ENCODE assay signal across 1 cellular context in the genomic region with DNA sequence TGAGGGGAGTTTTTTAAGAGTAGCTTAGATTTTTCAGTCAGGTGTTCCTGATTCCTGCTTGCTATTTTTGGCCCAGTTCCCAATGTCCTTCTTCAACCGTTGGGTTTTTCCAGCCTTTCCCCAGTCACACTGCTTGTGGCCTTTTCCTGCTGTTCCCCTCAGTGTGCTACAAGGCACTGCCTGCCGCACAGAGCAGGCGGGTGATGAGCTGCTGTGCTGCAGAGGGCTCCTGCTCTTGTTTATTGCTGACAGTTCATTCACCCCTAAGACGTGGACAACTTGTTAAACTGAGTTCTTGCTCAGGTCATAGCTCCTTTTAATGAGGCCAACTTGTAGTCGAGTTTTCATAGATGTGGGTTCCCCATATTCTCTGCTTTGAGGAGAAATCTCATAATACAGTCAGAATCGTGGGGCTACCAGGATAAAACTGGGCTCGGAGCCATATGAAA.
TF ChIP-seq lines count a peak whose summit lies in the region.

No MANE protein-coding gene starts in this region.

TF ChIP-seq in H1, 55 proteins besides CTCF, POLR2A, EP300 and RAD21:
- TF ChIP-seq CTBP2 (IDR thresholded peaks at IDR 0.05; ENCODE audit: borderline replicate concordance, insufficient read depth, insufficient read length, low read length) (no peak), CBX8 (IDR thresholded peaks at IDR 0.05; ENCODE audit: borderline replicate concordance, low read depth, low read length) (no peak), RFX5 (IDR thresholded peaks at IDR 0.05; ENCODE audit: borderline replicate concordance, low read depth, low read length) (no peak), KDM5A (IDR thresholded peaks at IDR 0.05; ENCODE audit: low read length) (no peak), SIX5 (IDR thresholded peaks at IDR 0.05; ENCODE audit: low read depth, low read length) (no peak), TBP (IDR thresholded peaks at IDR 0.05; ENCODE audit: low read depth, low read length) (no peak), TCF12 (IDR thresholded peaks at IDR 0.05; ENCODE audit: low read depth, low read length) (no peak), BRCA1 (IDR thresholded peaks at IDR 0.05; ENCODE audit: low read depth, low read length) (no peak), CEBPB (IDR thresholded peaks at IDR 0.05; ENCODE audit: low read depth, low read length) (no peak), ZNF274 (IDR thresholded peaks at IDR 0.05; ENCODE audit: borderline replicate concordance, extremely low read depth, low read length) (no peak), MAFK (IDR thresholded peaks at IDR 0.05; ENCODE audit: low read depth, low read length) (no peak)
- TF ChIP-seq, protein P1, sequence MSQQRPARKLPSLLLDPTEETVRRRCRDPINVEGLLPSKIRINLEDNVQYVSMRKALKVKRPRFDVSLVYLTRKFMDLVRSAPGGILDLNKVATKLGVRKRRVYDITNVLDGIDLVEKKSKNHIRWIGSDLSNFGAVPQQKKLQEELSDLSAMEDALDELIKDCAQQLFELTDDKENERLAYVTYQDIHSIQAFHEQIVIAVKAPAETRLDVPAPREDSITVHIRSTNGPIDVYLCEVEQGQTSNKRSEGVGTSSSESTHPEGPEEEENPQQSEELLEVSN (IDR thresholded peaks at IDR 0.05) = no peak
